ENCODE assay signal across 8 cellular contexts in the genomic region with DNA sequence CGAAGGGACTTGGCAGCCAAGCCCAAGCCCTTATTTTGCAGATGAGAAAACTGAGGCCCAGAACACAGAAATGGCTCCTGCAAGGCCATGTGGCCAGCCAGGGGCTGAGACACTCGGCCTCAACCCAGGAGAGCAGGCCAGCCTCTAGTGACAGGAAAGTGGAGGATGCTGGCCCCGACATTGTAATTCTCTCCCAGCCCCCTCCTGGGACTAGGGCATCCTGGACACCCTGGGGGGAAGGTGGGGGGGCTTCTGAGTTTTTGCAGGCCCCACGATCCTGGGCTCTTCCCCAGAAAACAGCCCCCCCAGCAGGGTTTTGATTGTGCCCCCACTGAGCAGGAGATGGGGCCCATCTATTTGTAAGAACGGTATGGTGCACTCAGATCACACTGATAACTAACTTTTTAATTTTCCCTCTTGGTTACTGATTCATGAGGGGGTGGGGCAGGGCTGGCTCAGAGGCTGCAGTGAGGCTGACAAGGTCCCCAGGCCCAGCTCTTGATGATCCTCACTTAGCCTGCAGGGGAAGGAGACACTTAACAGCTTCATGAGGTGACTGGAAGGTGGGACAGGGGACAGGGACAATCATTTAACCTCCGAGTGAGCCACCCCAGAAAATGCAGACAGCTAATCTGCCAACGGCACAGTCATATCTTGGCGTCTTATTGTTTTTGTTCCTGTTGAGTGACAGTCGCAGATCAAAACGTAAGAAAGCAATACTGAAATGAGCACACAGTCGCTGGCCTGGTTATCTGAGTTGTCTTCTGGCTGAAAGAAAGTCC. TPM values are rescaled to one million over a fixed set of nuclear protein-coding genes. Genes with fewer than 3 reads are reported as not detected.
DNase-seq lines count a peak whose midpoint lies in the region; ATAC-seq, FAIRE-seq and TF ChIP-seq lines count a peak whose summit lies in the region.

No MANE protein-coding gene starts in this region.

- peak overlapping the region; percentile 56 for H2BK5ac ChIP-seq in IMR-90 (ENCODE audit: low read depth, low read length, poor library complexity, severe bottlenecking)

- intact Hi-C loops in IMR-90 (cut with micrococcal nuclease): no loop called here
- intact Hi-C loops in K562 (cut with micrococcal nuclease): loop anchor here (2.0 kb wide), 1 partner anchor 35 kb away; no protein-coding TSS in a partner anchor

- no peak for TF ChIP-seq EP300 in K562 (IDR thresholded peaks at IDR 0.05; ENCODE audit: low read length)

- peak overlapping the region; percentile 21 for H3K18ac ChIP-seq in IMR-90 (ENCODE audit: low read depth, low read length)

- H4K5ac ChIP-seq in IMR-90 (ENCODE audit: low read depth, low read length): peak overlapping the region; percentile 54

- peak overlapping the region; percentile 88 for H3K23ac ChIP-seq in IMR-90 (ENCODE audit: low read depth, low read length)

- in situ Hi-C loops in IMR-90 (cut with MboI; ENCODE audit: low sequenced_read_pairs) (loop anchor here (25.0 kb wide), 1 partner anchor 395 kb away; a partner anchor contains a TSS), K562 (cut with MboI) (no loop called here)

- DNase-seq in IMR-90: no peak
- peak in 3 of 4 experiments; percentile 34 to 49 (median 44) for DNase-seq in K562 (ENCODE audit: extremely low read depth in 1 of 4, low spot score in 3 of 4)
- DNase-seq in OCI-M2 (lab: John Stamatoyannopoulos, UW; ENCODE audit: unreplicated experiment): no peak
- no peak for DNase-seq in HCEC 1CT

- H4K20me1 ChIP-seq in IMR-90 (ENCODE audit: insufficient read depth, low read length) (peaks cover 95% of the 10 kb centered on the region), K562 (replicated peaks; ENCODE audit: control insufficient read depth, insufficient read depth, low read length) (no peaks in the 10 kb centered on the region)

- peak overlapping the region; percentile 84; the same call in 1 of the 3 replicates for H2BK15ac ChIP-seq in IMR-90 (ENCODE audit: low read depth, low read length)

- no peaks in the 10 kb centered on the region for H3K79me2 ChIP-seq in K562 (ENCODE audit: control insufficient read depth, insufficient read depth, low read length)

- H3K4me2 ChIP-seq in IMR-90 (ENCODE audit: low read depth, low read length) (peak overlapping the region; percentile 61), K562 (ENCODE audit: insufficient read depth, low read length) (peak overlapping the region; percentile 64)

- no peak for TF ChIP-seq POLR2A in IMR-90 (IDR thresholded peaks at IDR 0.05; ENCODE audit: low read depth, low read length)
- no peak for TF ChIP-seq POLR2A in K562 (conservative IDR thresholded peaks at IDR 0.05)

- peak; percentile 88 for FAIRE-seq in K562 (lab: Jason Lieb, UNC)

- no peaks in the 10 kb centered on the region for H3K27me3 ChIP-seq in IMR-90 (ENCODE audit: control insufficient read depth, insufficient read depth, low read length)
- no peaks in the 10 kb centered on the region for H3K27me3 ChIP-seq in K562 (ENCODE audit: control insufficient read depth in 2 of 2, insufficient read depth in 2 of 2, low read length in 2 of 2)
- H3K27me3 ChIP-seq in neutrophil: no peaks in the 10 kb centered on the region

- H3K27ac ChIP-seq in IMR-90 (ENCODE audit: insufficient read depth, low read length) (peak overlapping the region; percentile 54), K562 (ENCODE audit: extremely low read depth, low read depth, low read length) (peak overlapping the region; percentile 37), neutrophil (peak overlapping the region; percentile 88)

- H2AK9ac ChIP-seq in IMR-90 (replicated peaks; ENCODE audit: low read depth, low read length, poor library complexity): peak overlapping the region; percentile 70

- H3K9me3 ChIP-seq in IMR-90 (ENCODE audit: control insufficient read depth, insufficient read depth, low read length) (no peaks in the 10 kb centered on the region), K562 (replicated peaks; ENCODE audit: control insufficient read depth, insufficient read depth, low read depth, low read length) (no peaks in the 10 kb centered on the region), neutrophil (no peaks in the 10 kb centered on the region)

- TF ChIP-seq RAD21 in IMR-90 (IDR thresholded peaks at IDR 0.05; ENCODE audit: low read length) (no peak), K562 (CRISPR knock-in tag; conservative IDR thresholded peaks at IDR 0.05 in 1 of 2, IDR thresholded peaks at IDR 0.05 in 1 of 2) (no peak)

- H2AFZ ChIP-seq in IMR-90 (replicated peaks; ENCODE audit: low read length, poor library complexity) (peak overlapping the region; percentile 2), K562 (ENCODE audit: low read depth, low read length) (peak overlapping the region; percentile 75)

- H3K9me1 ChIP-seq in IMR-90 (ENCODE audit: insufficient read depth, low read length) (peaks cover 54% of the 10 kb centered on the region), K562 (ENCODE audit: control insufficient read depth, insufficient read depth, low read length) (no peaks in the 10 kb centered on the region)

- H3K14ac ChIP-seq in IMR-90 (replicated peaks; ENCODE audit: low read depth, low read length): peak overlapping the region; percentile 61

- BruUV-seq in IMR-90 (replicated peaks; lab: Mats Ljungman, UMichigan) (no TSS peak), K562 (replicated peaks; lab: Mats Ljungman, UMichigan) (no TSS peak)

- H4K91ac ChIP-seq in IMR-90 (ENCODE audit: insufficient read depth, low read depth, low read length): peak overlapping the region; percentile 83

- no peak overlapping the region for H3K4me3 ChIP-seq in IMR-90 (ENCODE audit: insufficient read depth, low read depth, low read length)
- H3K4me3 ChIP-seq in K562: no peak overlapping the region
- H3K4me3 ChIP-seq in neutrophil (ENCODE audit: low read depth in 1 of 2, low read length in 1 of 2): peak overlapping the region in 1 of 2 experiments; percentile 15

- H4K8ac ChIP-seq in IMR-90 (ENCODE audit: low read depth in 2 of 2, low read length in 2 of 2): peak overlapping the region; percentile 33 to 65; a peak in 3 of 4 replicates

- ATAC-seq in GM18511 (IDR thresholded peaks at IDR 0.05; ENCODE audit: unreplicated experiment) (peak; percentile 30), IMR-90 (ENCODE audit: low read depth) (peak; percentile 7; the same call in 1 of the 2 replicates), K562 (peak; percentile 53), HG03196 (IDR thresholded peaks at IDR 0.05; ENCODE audit: unreplicated experiment) (no peak), HG03460 (IDR thresholded peaks at IDR 0.05; ENCODE audit: unreplicated experiment) (no peak)

- peak overlapping the region; percentile 66; the same call in 1 of the 2 replicates for H3K56ac ChIP-seq in IMR-90 (ENCODE audit: extremely low read depth, insufficient read depth, low read length)

- no peak for TF ChIP-seq CTCF in IMR-90 (conservative IDR thresholded peaks at IDR 0.05; ENCODE audit: low read depth, low read length)
- TF ChIP-seq CTCF in K562 (IDR thresholded peaks at IDR 0.05 in 2 of 3, conservative IDR thresholded peaks at IDR 0.05 in 1 of 3; ENCODE audit: insufficient read depth in 2 of 3, low read depth in 1 of 3, low read length in 3 of 3): no peak
- no peak for TF ChIP-seq CTCF in neutrophil (IDR thresholded peaks at IDR 0.05)

- POLR2A ChIA-PET in IMR-90 (lab: Charles Lee; ENCODE audit: unreplicated experiment): interaction anchor here (1.0 kb wide), 1 partner anchor 10 kb away, joined by 3 read pairs; no protein-coding TSS in a partner anchor
- POLR2A ChIA-PET in K562 (lab: Yijun Ruan, JAX): interaction anchor here (0.7 to 1.5 kb wide), 3 partner anchors 9 to 27 kb away, joined by 3 to 5 read pairs (median 5); no protein-coding TSS in a partner anchor

- H2BK120ac ChIP-seq in IMR-90 (ENCODE audit: low read depth, low read length): peak overlapping the region; percentile 78

- H3K9ac ChIP-seq in IMR-90 (ENCODE audit: low read depth, low read length) (peak overlapping the region; percentile 40; the same call in 1 of the 2 replicates), K562 (ENCODE audit: insufficient read depth in 1 of 2, low read depth in 2 of 2, low read length in 2 of 2) (peak overlapping the region; percentile 8 to 32; a peak in 1 of 4 replicates)

- 21% methylated on average over 5 of the region's 11 CpGs; no CpG with 5 or more reads in 1 of the 2 experiments for WGBS in IMR-90 (ENCODE audit: extremely low coverage in 2 of 2, insufficient read length in 1 of 2), 2 experiments
- WGBS in K562 (ENCODE audit: insufficient coverage, low coverage, missing lambda C conversion rate): 11% methylated on average over 9 of the region's 11 CpGs

- dilution Hi-C loops in IMR-90 (cut with HindIII; ENCODE audit: low sequenced_read_pairs, unreplicated experiment): no loop called here

- peaks cover 2 to 96% of the 10 kb centered on the region in 2 experiments; a peak in 3 of 4 replicates for H3K79me1 ChIP-seq in IMR-90 (ENCODE audit: low read depth in 1 of 2, low read length in 2 of 2)

- H3K36me3 ChIP-seq in IMR-90 (ENCODE audit: control insufficient read depth, insufficient read depth, low read length): peaks cover 6% of the 10 kb centered on the region
- H3K36me3 ChIP-seq in K562 (ENCODE audit: control insufficient read depth, insufficient read depth, low read length): no peaks in the 10 kb centered on the region
- H3K36me3 ChIP-seq in neutrophil: no peaks in the 10 kb centered on the region

- peak overlapping the region; percentile 82 for H3K4ac ChIP-seq in IMR-90 (ENCODE audit: low read depth, low read length)

- H2BK20ac ChIP-seq in IMR-90 (ENCODE audit: low read depth, low read length): peak overlapping the region; percentile 57

- H2AK5ac ChIP-seq in IMR-90 (ENCODE audit: low read depth, low read length): peak overlapping the region; percentile 82; the same call in 1 of the 2 replicates

- peaks cover 69% of the 10 kb centered on the region for H3K4me1 ChIP-seq in IMR-90 (ENCODE audit: control insufficient read depth, insufficient read depth, low read length)
- H3K4me1 ChIP-seq in K562 (replicated peaks in 1 of 2; ENCODE audit: control insufficient read depth in 2 of 2, insufficient read depth in 2 of 2, low read length in 2 of 2): peaks cover 36 to 63% of the 10 kb centered on the region in 2 experiments
- H3K4me1 ChIP-seq in neutrophil (ENCODE audit: control insufficient read depth in 1 of 2, insufficient read depth in 1 of 2, low read depth in 1 of 2, low read length in 1 of 2): peaks cover 95 to 100% of the 10 kb centered on the region in 2 experiments

- CTCF ChIA-PET in IMR-90 (lab: Yijun Ruan, JAX): no interaction called here
- CTCF ChIA-PET in K562 (lab: Yijun Ruan, JAX; ENCODE audit: low intra/inter-chr PET ratio): no interaction called here

RNA-seq across cellular contexts. Expression of a gene that starts 18.9 kb away (rescaled TPM):
- total RNA-seq in IMR-90 (2012; rRNA removed) (13.3 and 15.8 TPM in 2 replicates), K562 (2014; rRNA removed) (2.9 and 3.0 TPM in 2 replicates), K562 (2014; rRNA removed; fragmentation: Illumina TruSeq; extraction: Trizol) (1.1 and 1.3 TPM in 2 replicates), K562 (2015; rRNA removed; fragmentation: Illumina TruSeq; extraction: Trizol) (0.90 and 0.94 TPM in 2 replicates), K562 (2021) (2.1 and 2.5 TPM in 2 replicates)
- polyA plus RNA-seq in IMR-90 (2012; rRNA removed) (17.6 and 17.9 TPM in 2 replicates), K562 (2011; rRNA removed) (1.8 TPM in 2 replicates), K562 (2014; fragmentation: Illumina TruSeq; extraction: Trizol) (1.4 and 1.6 TPM in 2 replicates), K562 (2014; fragmentation: Nextera tagmentation; extraction: Ambion mirVana) (under 1 TPM; 0.13 to 0.23 TPM), K562 (2014; rRNA removed) (1.8 and 2.9 TPM in 2 replicates)
- 8.3 and 14.6 TPM in 2 replicates for polyA plus RNA-seq in IMR-90 (2012; cell fraction: cytosol; rRNA removed)
- 22.6 and 22.9 TPM in 2 replicates for polyA plus RNA-seq in IMR-90 (2012; cell fraction: nucleus; rRNA removed; ENCODE audit: low replicate concordance)
- total RNA-seq in K562 (2011; cell fraction: chromatin; rRNA removed; ENCODE audit: low replicate concordance): 2.6 and 6.2 TPM in 2 replicates
- 3.9 and 7.0 TPM in 2 replicates for total RNA-seq in K562 (2011; cell fraction: nucleolus; rRNA removed)
- total RNA-seq in K562 (2011; cell fraction: nucleoplasm; rRNA removed): 3.3 and 4.1 TPM in 2 replicates
- 3.3 and 3.7 TPM in 2 replicates for polyA plus RNA-seq in K562 (2011; cell fraction: cytosol; rRNA removed)
- 4.6 and 5.7 TPM in 2 replicates for polyA plus RNA-seq in K562 (2011; cell fraction: nucleus; rRNA removed)
- 1.7 and 4.1 TPM in 2 replicates for polyA plus RNA-seq in K562 (2012)
- 3.4 and 3.7 TPM in 2 replicates for polyA minus RNA-seq in K562 (2011; rRNA and poly(A)+ RNA removed)
- polyA minus RNA-seq in K562 (2011; cell fraction: cytosol; rRNA and poly(A)+ RNA removed): 2.0 and 4.6 TPM in 2 replicates
- 3.8 and 4.7 TPM in 2 replicates for polyA minus RNA-seq in K562 (2011; cell fraction: nucleus; rRNA and poly(A)+ RNA removed)

Comparison
In these comparisons a context has a peak if more than half of its experiments do, and no peak if none do; other contexts are left out.
1. ATAC-seq: peak in GM18511 (single experiment), IMR-90 (single experiment) and K562 (single experiment); none in HG03196 (single experiment) and HG03460 (single experiment).
2. DNase-seq: peak in K562 (3 of 4); none in IMR-90 (single experiment), OCI-M2 (single experiment) and HCEC 1CT (single experiment).
3. H3K27ac ChIP-seq: peak in every context shown above with its lines; median percentile 88 in neutrophil; 54 in IMR-90; 37 in K562.